In genomic region chr19:35828694-35829301, GRCh38 we compare ENCODE assay signal across 2 cellular contexts.
TF ChIP-seq lines count a peak whose summit lies in the region.

No MANE protein-coding gene starts in this region.

TF ChIP-seq in A549, 52 proteins besides CTCF, POLR2A, EP300 and RAD21:
- TF ChIP-seq, protein P1, sequence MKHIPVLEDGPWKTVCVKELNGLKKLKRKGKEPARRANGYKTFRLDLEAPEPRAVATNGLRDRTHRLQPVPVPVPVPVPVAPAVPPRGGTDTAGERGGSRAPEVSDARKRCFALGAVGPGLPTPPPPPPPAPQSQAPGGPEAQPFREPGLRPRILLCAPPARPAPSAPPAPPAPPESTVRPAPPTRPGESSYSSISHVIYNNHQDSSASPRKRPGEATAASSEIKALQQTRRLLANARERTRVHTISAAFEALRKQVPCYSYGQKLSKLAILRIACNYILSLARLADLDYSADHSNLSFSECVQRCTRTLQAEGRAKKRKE (CRISPR knock-in tag; IDR thresholded peaks at IDR 0.05; ENCODE audit: low read depth): 0 out of 2 replicates have a peak, but pooled peaks have one; percentile 33
- TF ChIP-seq TFCP2L1 (CRISPR knock-in tag; IDR thresholded peaks at IDR 0.05): 0 out of 2 replicates have a peak, but pooled peaks have one; percentile 49
- peak; percentile 84 for TF ChIP-seq EHMT2 (IDR thresholded peaks at IDR 0.05; ENCODE audit: low read depth)
- no peak for TF ChIP-seq HES2 (IDR thresholded peaks at IDR 0.05)
- TF ChIP-seq EHF (CRISPR knock-in tag; IDR thresholded peaks at IDR 0.05): peak; percentile 44; the same call in 1 of the 2 replicates
- 0 out of 2 replicates have a peak, but pooled peaks have one; percentile 37 for TF ChIP-seq FOXS1 (CRISPR knock-in tag; IDR thresholded peaks at IDR 0.05)
- no peak for TF ChIP-seq RNF2 (IDR thresholded peaks at IDR 0.05; ENCODE audit: borderline replicate concordance, low read depth)
- TF ChIP-seq BHLHE40 (IDR thresholded peaks at IDR 0.05; ENCODE audit: low read depth, low read length): no peak
- no peak for TF ChIP-seq MAZ (IDR thresholded peaks at IDR 0.05; ENCODE audit: borderline replicate concordance, low read depth, low read length)
- TF ChIP-seq, protein P2, sequence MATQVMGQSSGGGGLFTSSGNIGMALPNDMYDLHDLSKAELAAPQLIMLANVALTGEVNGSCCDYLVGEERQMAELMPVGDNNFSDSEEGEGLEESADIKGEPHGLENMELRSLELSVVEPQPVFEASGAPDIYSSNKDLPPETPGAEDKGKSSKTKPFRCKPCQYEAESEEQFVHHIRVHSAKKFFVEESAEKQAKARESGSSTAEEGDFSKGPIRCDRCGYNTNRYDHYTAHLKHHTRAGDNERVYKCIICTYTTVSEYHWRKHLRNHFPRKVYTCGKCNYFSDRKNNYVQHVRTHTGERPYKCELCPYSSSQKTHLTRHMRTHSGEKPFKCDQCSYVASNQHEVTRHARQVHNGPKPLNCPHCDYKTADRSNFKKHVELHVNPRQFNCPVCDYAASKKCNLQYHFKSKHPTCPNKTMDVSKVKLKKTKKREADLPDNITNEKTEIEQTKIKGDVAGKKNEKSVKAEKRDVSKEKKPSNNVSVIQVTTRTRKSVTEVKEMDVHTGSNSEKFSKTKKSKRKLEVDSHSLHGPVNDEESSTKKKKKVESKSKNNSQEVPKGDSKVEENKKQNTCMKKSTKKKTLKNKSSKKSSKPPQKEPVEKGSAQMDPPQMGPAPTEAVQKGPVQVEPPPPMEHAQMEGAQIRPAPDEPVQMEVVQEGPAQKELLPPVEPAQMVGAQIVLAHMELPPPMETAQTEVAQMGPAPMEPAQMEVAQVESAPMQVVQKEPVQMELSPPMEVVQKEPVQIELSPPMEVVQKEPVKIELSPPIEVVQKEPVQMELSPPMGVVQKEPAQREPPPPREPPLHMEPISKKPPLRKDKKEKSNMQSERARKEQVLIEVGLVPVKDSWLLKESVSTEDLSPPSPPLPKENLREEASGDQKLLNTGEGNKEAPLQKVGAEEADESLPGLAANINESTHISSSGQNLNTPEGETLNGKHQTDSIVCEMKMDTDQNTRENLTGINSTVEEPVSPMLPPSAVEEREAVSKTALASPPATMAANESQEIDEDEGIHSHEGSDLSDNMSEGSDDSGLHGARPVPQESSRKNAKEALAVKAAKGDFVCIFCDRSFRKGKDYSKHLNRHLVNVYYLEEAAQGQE (IDR thresholded peaks at IDR 0.05): peak; percentile 98
- peak; percentile 51; the same call in 1 of the 2 replicates for TF ChIP-seq MAX (IDR thresholded peaks at IDR 0.05)
- TF ChIP-seq HOXB13 (CRISPR knock-in tag; IDR thresholded peaks at IDR 0.05; ENCODE audit: low read depth): peak; percentile 75
- no peak for TF ChIP-seq KDM5A (IDR thresholded peaks at IDR 0.05)
TF ChIP-seq in A549: peak in this region for 8.

TF ChIP-seq in Ishikawa, 13 proteins besides CTCF, POLR2A, EP300 and RAD21:
- TF ChIP-seq TAF1 (IDR thresholded peaks at IDR 0.05; ENCODE audit: low read depth) (no peak), YY1 (IDR thresholded peaks at IDR 0.05; ENCODE audit: low read depth) (peak; percentile 81), ZBTB7A (IDR thresholded peaks at IDR 0.05; ENCODE audit: low read depth) (no peak), MAX (IDR thresholded peaks at IDR 0.05) (peak; percentile 81)
- TF ChIP-seq, protein P2 (IDR thresholded peaks at IDR 0.05; ENCODE audit: low read depth): peak; percentile 98
